ENCODE assay signal across 2 cellular contexts in genomic region chr9:32552172-32552872, GRCh38.
TF ChIP-seq lines count a peak whose summit lies in the region.

SMIM27 (plus strand) TSS chr9:32552327; CDS start chr9:32552435, 108 bp downstream.
TOPORS (minus strand) TSS chr9:32552586; CDS start chr9:32552436, 150 bp downstream.

TF ChIP-seq in A549, 52 proteins besides CTCF, POLR2A, EP300 and RAD21 (continued from another document):
- TF ChIP-seq ELK1 (IDR thresholded peaks at IDR 0.05; ENCODE audit: low read depth, low read length) (no peak), HOXA7 (CRISPR knock-in tag; IDR thresholded peaks at IDR 0.05) (no peak; the same call in 1 of the 2 replicates), TP53 (CRISPR knock-in tag; IDR thresholded peaks at IDR 0.05) (0 out of 2 replicates have a peak, but pooled peaks have one; percentile 23), MAZ (IDR thresholded peaks at IDR 0.05; ENCODE audit: borderline replicate concordance, low read depth, low read length) (0 out of 2 replicates have a peak, but pooled peaks have one; percentile 45), HES2 (IDR thresholded peaks at IDR 0.05) (no peak), BHLHE40 (IDR thresholded peaks at IDR 0.05; ENCODE audit: low read depth, low read length) (peak; percentile 31; the same call in 1 of the 2 replicates), POLR2AphosphoS2 (conservative IDR thresholded peaks at IDR 0.05; ENCODE audit: low read length) (no peak), RFX5 (IDR thresholded peaks at IDR 0.05) (peak; percentile 17; the same call in 1 of the 2 replicates), JUN (IDR thresholded peaks at IDR 0.05) (peak; percentile 89 to 95; a peak in 4 of 5 replicates), CEBPB (IDR thresholded peaks at IDR 0.05) (peak; percentile 64 to 83; a peak in 3 of 4 replicates), HEYL (CRISPR knock-in tag; IDR thresholded peaks at IDR 0.05) (no peak), USF2 (IDR thresholded peaks at IDR 0.05) (peak; percentile 93), ZSCAN20 (CRISPR knock-in tag; IDR thresholded peaks at IDR 0.05) (no peak), EHMT2 (IDR thresholded peaks at IDR 0.05; ENCODE audit: low read depth) (no peak), GATA3 (IDR thresholded peaks at IDR 0.05; ENCODE audit: borderline replicate concordance) (0 out of 2 replicates have a peak, but pooled peaks have one; percentile 14), BCL3 (IDR thresholded peaks at IDR 0.05) (peak; percentile 91), FOSL2 (IDR thresholded peaks at IDR 0.05) (no peak), FOSL2 (CRISPR knock-in tag; IDR thresholded peaks at IDR 0.05) (no peak; the same call in 1 of the 2 replicates), ZFP36 (IDR thresholded peaks at IDR 0.05; ENCODE audit: borderline replicate concordance, partially characterized antibody) (no peak), RNF2 (IDR thresholded peaks at IDR 0.05; ENCODE audit: borderline replicate concordance, low read depth) (no peak), KDM5A (IDR thresholded peaks at IDR 0.05) (peak; percentile 27; the same call in 1 of the 2 replicates), PHF8 (IDR thresholded peaks at IDR 0.05; ENCODE audit: borderline replicate concordance, low read depth) (peak; percentile 89), MAX (IDR thresholded peaks at IDR 0.05) (peak; percentile 74), FOXS1 (CRISPR knock-in tag; IDR thresholded peaks at IDR 0.05) (no peak)
TF ChIP-seq in A549: peak in this region for 12.

TF ChIP-seq in K562, 482 proteins besides CTCF, POLR2A, EP300 and RAD21 (continued from another document and continues in another):
- TF ChIP-seq MBD2 (IDR thresholded peaks at IDR 0.05; ENCODE audit: borderline replicate concordance, low read depth) = peak; percentile 68
- TF ChIP-seq LCOR (CRISPR knock-in tag; IDR thresholded peaks at IDR 0.05) = no peak
- no peak for TF ChIP-seq NCOA2 (IDR thresholded peaks at IDR 0.05; ENCODE audit: partially characterized antibody in 2 of 2)
- TF ChIP-seq ZNF639 (CRISPR knock-in tag; conservative IDR thresholded peaks at IDR 0.05 in 1 of 2, IDR thresholded peaks at IDR 0.05 in 1 of 2) = no peak
- no peak for TF ChIP-seq ZNF280B (CRISPR knock-in tag; IDR thresholded peaks at IDR 0.05)
- no peak for TF ChIP-seq RBM17 (IDR thresholded peaks at IDR 0.05; ENCODE audit: borderline replicate concordance, low read depth, low read length)
- no peak for TF ChIP-seq SRSF1 (IDR thresholded peaks at IDR 0.05; ENCODE audit: low read depth, low read length)
- no peak for TF ChIP-seq ZNF224 (CRISPR knock-in tag; IDR thresholded peaks at IDR 0.05)
- TF ChIP-seq TFE3 (CRISPR knock-in tag; IDR thresholded peaks at IDR 0.05) = peak; percentile 98
- no peak for TF ChIP-seq HDAC6 (IDR thresholded peaks at IDR 0.05; ENCODE audit: low read depth, low read length)
- TF ChIP-seq TEAD1 (CRISPR knock-in tag; IDR thresholded peaks at IDR 0.05) = 0 out of 4 replicates have a peak, but pooled peaks of 1 of the 2 experiments have one; percentile 47
- TF ChIP-seq ZC3H8 (IDR thresholded peaks at IDR 0.05) = no peak
- TF ChIP-seq SRSF3 (IDR thresholded peaks at IDR 0.05; ENCODE audit: insufficient read depth, low read length) = no peak
- TF ChIP-seq HMGN3 (IDR thresholded peaks at IDR 0.05; ENCODE audit: borderline replicate concordance, extremely low read depth, insufficient read length, low read depth, low read length) = peak; percentile 70
- no peak for TF ChIP-seq FOS (IDR thresholded peaks at IDR 0.05; ENCODE audit: extremely low read depth, insufficient read length)
- TF ChIP-seq ZBTB40 (IDR thresholded peaks at IDR 0.05) = peak; percentile 72
- TF ChIP-seq ZBTB40 (CRISPR knock-in tag; IDR thresholded peaks at IDR 0.05) = no peak
- TF ChIP-seq TAF7 (tag; IDR thresholded peaks at IDR 0.05) = peak; percentile 97
- TF ChIP-seq MEF2D (tag; conservative IDR thresholded peaks at IDR 0.05; ENCODE audit: low read depth) = no peak
- no peak for TF ChIP-seq ZNF407 (IDR thresholded peaks at IDR 0.05; ENCODE audit: low read depth)
- TF ChIP-seq HDAC3 (IDR thresholded peaks at IDR 0.05; ENCODE audit: borderline replicate concordance, partially characterized antibody) = peak; percentile 81
- no peak for TF ChIP-seq ZNF766 (CRISPR knock-in tag; conservative IDR thresholded peaks at IDR 0.05)
- TF ChIP-seq TGIF2 (CRISPR knock-in tag; IDR thresholded peaks at IDR 0.05) = 0 out of 2 replicates have a peak, but pooled peaks have one; percentile 42
- no peak for TF ChIP-seq ZNF140 (CRISPR knock-in tag; IDR thresholded peaks at IDR 0.05)
- TF ChIP-seq CHD1 (IDR thresholded peaks at IDR 0.05; ENCODE audit: low read length) = peak; percentile 58
- TF ChIP-seq GATAD2A (IDR thresholded peaks at IDR 0.05) = no peak
